Comparison of ENCODE assay signal across 1 cellular context in genomic region chr19:19385131-19385899, GRCh38.
A peak's percentile ranks its signal among the peaks of the same experiment; 100 is the strongest.
TF ChIP-seq lines count a peak whose summit lies in the region.

No MANE protein-coding gene starts in this region.

TF ChIP-seq in WTC11, 78 proteins besides CTCF, POLR2A, EP300 and RAD21 (continued from another document):
- TF ChIP-seq ZNF532 (CRISPR knock-in tag; IDR thresholded peaks at IDR 0.05; ENCODE audit: borderline replicate concordance) (0 out of 2 replicates have a peak, but pooled peaks have one; percentile 67), IRF1 (CRISPR knock-in tag; IDR thresholded peaks at IDR 0.05) (peak; percentile 85), NR2C2 (CRISPR knock-in tag; IDR thresholded peaks at IDR 0.05) (no peak), HMGXB4 (CRISPR knock-in tag; IDR thresholded peaks at IDR 0.05) (no peak), ESRRA (CRISPR knock-in tag; IDR thresholded peaks at IDR 0.05; ENCODE audit: borderline replicate concordance) (no peak), NFYB (CRISPR knock-in tag; conservative IDR thresholded peaks at IDR 0.05; ENCODE audit: low read depth) (peak; percentile 98), ZNF121 (CRISPR knock-in tag; IDR thresholded peaks at IDR 0.05) (no peak), ZNF219 (CRISPR knock-in tag; IDR thresholded peaks at IDR 0.05; ENCODE audit: borderline replicate concordance) (peak; percentile 79; the same call in 1 of the 2 replicates), ETV6 (CRISPR knock-in tag; IDR thresholded peaks at IDR 0.05) (peak; percentile 91), ZNF425 (CRISPR knock-in tag; conservative IDR thresholded peaks at IDR 0.05) (no peak), FOXK1 (CRISPR knock-in tag; IDR thresholded peaks at IDR 0.05) (peak; percentile 58; the same call in 1 of the 2 replicates), CREM (CRISPR knock-in tag; IDR thresholded peaks at IDR 0.05) (peak; percentile 41; the same call in 1 of the 2 replicates), MYBL2 (CRISPR knock-in tag; IDR thresholded peaks at IDR 0.05) (peak; percentile 48; the same call in 1 of the 2 replicates)
